Comparison of ENCODE assay signal across 8 cellular contexts in the genomic region with DNA sequence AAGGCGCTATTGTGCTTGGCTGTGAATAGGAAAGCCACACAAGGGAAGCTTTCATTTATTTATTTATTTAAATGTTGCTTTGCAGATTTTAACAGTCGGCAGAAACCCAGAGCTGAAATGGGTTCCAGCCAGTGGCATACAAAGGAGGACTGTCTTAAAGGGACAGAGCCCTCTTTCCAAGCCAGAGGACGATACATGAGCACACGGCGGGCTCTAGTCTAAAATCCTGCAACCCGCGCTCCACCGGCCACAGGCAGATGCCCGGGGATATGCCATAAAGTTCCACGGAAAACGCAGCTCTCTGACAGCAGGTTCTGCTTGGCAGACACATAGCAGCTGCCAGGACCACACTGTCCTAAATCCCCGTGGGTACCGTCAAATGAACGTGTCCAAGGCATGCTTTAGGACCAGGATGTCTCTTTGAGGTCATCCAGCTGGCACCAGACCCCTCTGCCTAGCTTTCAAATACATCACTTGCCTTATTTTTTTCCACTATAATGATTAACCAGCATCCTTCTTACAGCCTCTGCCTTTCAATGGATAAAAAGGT.
DNase-seq lines count a peak whose midpoint lies in the region; ATAC-seq and TF ChIP-seq lines count a peak whose summit lies in the region.

No MANE protein-coding gene starts in this region.

- peaks cover 98 to 100% (median 100%) of the 10 kb centered on the region in 10 experiments for H3K4me1 ChIP-seq in BLaER1 treated with 17β-estradiol and CSF1 and Interleukin-3, amounts not matched to agents 10 nM and 100 nM
- peaks cover 21% of the 10 kb centered on the region for H3K4me1 ChIP-seq in HUES64 (ENCODE audit: insufficient read depth, low read length)
- H3K4me1 ChIP-seq in gastroesophageal sphincter = peaks cover 3 to 82% (median 33%) of the 10 kb centered on the region in 3 donors

- peaks cover 4 to 100% (median 76%) of the 10 kb centered on the region in 11 experiments; a peak in 20 of 22 replicates for H4K20me1 ChIP-seq in BLaER1 treated with 17β-estradiol and CSF1 and Interleukin-3, amounts not matched to agents 10 nM and 100 nM

- H3K4me3 Mint-ChIP-seq in WTC11 = peak overlapping the region; percentile 58
- H3K4me3 Mint-ChIP-seq in mesothelial cell of epicardium = no peak overlapping the region

- H3K27me3 Mint-ChIP-seq in WTC11 (ENCODE audit: low read depth) (peaks cover 4% of the 10 kb centered on the region; the same call in 1 of the 2 replicates), mesothelial cell of epicardium (ENCODE audit: low read depth) (no peaks in the 10 kb centered on the region)

- H3K36me3 Mint-ChIP-seq in WTC11 (no peaks in the 10 kb centered on the region), mesothelial cell of epicardium (no peaks in the 10 kb centered on the region)

- H3K27ac Mint-ChIP-seq in WTC11 = no peak overlapping the region
- H3K27ac Mint-ChIP-seq in mesothelial cell of epicardium = no peak overlapping the region

- peak; percentile 49 for ATAC-seq in WTC11
- peak; percentile 57 for ATAC-seq in gastroesophageal sphincter
- ATAC-seq in HG02870 (IDR thresholded peaks at IDR 0.05; ENCODE audit: unreplicated experiment) = no peak

- H3K4me1 Mint-ChIP-seq in WTC11 (peaks cover 48% of the 10 kb centered on the region), mesothelial cell of epicardium (peaks cover 50% of the 10 kb centered on the region)

- TF ChIP-seq CTCF in WTC11 (IDR thresholded peaks at IDR 0.05) (no peak), gastroesophageal sphincter (IDR thresholded peaks at IDR 0.05) (no peak), mesothelial cell of epicardium (IDR thresholded peaks at IDR 0.05; ENCODE audit: unreplicated experiment) (no peak)

- CTCF ChIA-PET in WTC11 (lab: Charles Lee) = interaction anchor here (0.8 to 2.9 kb wide), 3 partner anchors 8 to 220 kb away, joined by 5 to 11 read pairs (median 9); no protein-coding TSS in a partner anchor

- no peak for DNase-seq in WTC11 (ENCODE audit: low spot score)
- DNase-seq in pons (ENCODE audit: low spot score) = peak; percentile 99
- no peak for DNase-seq in stimulated activated CD4-positive, alpha-beta T cell treated with anti-CD3 and anti-CD28 coated beads, Interleukin-2, amount 100 ng/mL, for 24 hours
- no peak for DNase-seq in mesothelial cell of epicardium (ENCODE audit: low spot score in 2 of 2, unreplicated experiment in 2 of 2)

- H3K9me3 ChIP-seq in BLaER1 treated with 17β-estradiol and CSF1 and Interleukin-3, amounts not matched to agents 10 nM and 100 nM (replicated peaks in 1 of 11) = no peaks in the 10 kb centered on the region
- H3K9me3 ChIP-seq in HUES64 (ENCODE audit: insufficient read depth, low read depth, low read length) = no peaks in the 10 kb centered on the region
- H3K9me3 ChIP-seq in gastroesophageal sphincter = no peaks in the 10 kb centered on the region

- no peak for TF ChIP-seq POLR2A in gastroesophageal sphincter (IDR thresholded peaks at IDR 0.05)

- H3K27me3 ChIP-seq in BLaER1 treated with 17β-estradiol and CSF1 and Interleukin-3, amounts not matched to agents 10 nM and 100 nM = no peaks in the 10 kb centered on the region
- H3K27me3 ChIP-seq in HUES64 (ENCODE audit: insufficient read depth, low read length) = no peaks in the 10 kb centered on the region
- H3K27me3 ChIP-seq in gastroesophageal sphincter = no peaks in the 10 kb centered on the region

- H3K36me3 ChIP-seq in BLaER1 treated with 17β-estradiol and CSF1 and Interleukin-3, amounts not matched to agents 10 nM and 100 nM = 0 out of 22 replicates have a peak, but pooled peaks cover 0 to 4% (median 0%) of the 10 kb centered on the region in 11 experiments
- H3K36me3 ChIP-seq in HUES64 (ENCODE audit: insufficient read depth, low read length) = no peaks in the 10 kb centered on the region
- no peaks in the 10 kb centered on the region for H3K36me3 ChIP-seq in gastroesophageal sphincter

- 53% methylated on average over 13 of the region's 14 CpGs for WGBS in HUES64
- 4% methylated on average over 4 of the region's 14 CpGs for WGBS in gastroesophageal sphincter (ENCODE audit: low coverage in 1 of 2), 2 donors

- H3K27ac ChIP-seq in BLaER1 treated with 17β-estradiol and CSF1 and Interleukin-3, amounts not matched to agents 10 nM and 100 nM = peak overlapping the region; percentile 3 to 89 (median 80); a peak in 20 of 22 replicates
- H3K27ac ChIP-seq in HUES64 (ENCODE audit: low read depth, low read length) (no peak overlapping the region), gastroesophageal sphincter (peak overlapping the region in 3 of 4 donors; percentile 34 to 73 (median 70))

- POLR2A ChIA-PET in WTC11 (lab: Charles Lee) = interaction anchor here (0.5 kb wide), 1 partner anchor 180 kb away, joined by 5 read pairs; no protein-coding TSS in a partner anchor

- H3K9me3 Mint-ChIP-seq in WTC11 = no peaks in the 10 kb centered on the region
- no peaks in the 10 kb centered on the region for H3K9me3 Mint-ChIP-seq in mesothelial cell of epicardium

- peak overlapping the region; percentile 90 to 99 (median 97) for H3K4me2 ChIP-seq in BLaER1 treated with 17β-estradiol and CSF1 and Interleukin-3, amounts not matched to agents 10 nM and 100 nM

- H3K9ac ChIP-seq in BLaER1 treated with 17β-estradiol and CSF1 and Interleukin-3, amounts not matched to agents 10 nM and 100 nM = peak overlapping the region; percentile 50 to 83 (median 70); a peak in 21 of 22 replicates
- no peak overlapping the region; the same call in 1 of the 2 replicates for H3K9ac ChIP-seq in HUES64 (ENCODE audit: low read depth, low read length)

- H3K4me3 ChIP-seq in BLaER1 treated with 17β-estradiol and CSF1 and Interleukin-3, amounts not matched to agents 10 nM and 100 nM = peak overlapping the region; percentile 23 to 57 (median 39); a peak in 19 of 20 replicates
- H3K4me3 ChIP-seq in HUES64 (ENCODE audit: low read length) = peak overlapping the region; percentile 30; the same call in 1 of the 2 replicates
- peak overlapping the region; percentile 46 to 56 for H3K4me3 ChIP-seq in gastroesophageal sphincter

- TF ChIP-seq EP300 in gastroesophageal sphincter (IDR thresholded peaks at IDR 0.05) = no peak

TF ChIP-seq in WTC11, 78 proteins besides CTCF, POLR2A, EP300 and RAD21:
- TF ChIP-seq FOXK1 (CRISPR knock-in tag; IDR thresholded peaks at IDR 0.05) = no peak
- no peak for TF ChIP-seq ZNF416 (CRISPR knock-in tag; IDR thresholded peaks at IDR 0.05)
- TF ChIP-seq, protein P1, sequence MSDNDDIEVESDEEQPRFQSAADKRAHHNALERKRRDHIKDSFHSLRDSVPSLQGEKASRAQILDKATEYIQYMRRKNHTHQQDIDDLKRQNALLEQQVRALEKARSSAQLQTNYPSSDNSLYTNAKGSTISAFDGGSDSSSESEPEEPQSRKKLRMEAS (CRISPR knock-in tag; IDR thresholded peaks at IDR 0.05) = 0 out of 2 replicates have a peak, but pooled peaks have one; percentile 1
